In the genomic region with DNA sequence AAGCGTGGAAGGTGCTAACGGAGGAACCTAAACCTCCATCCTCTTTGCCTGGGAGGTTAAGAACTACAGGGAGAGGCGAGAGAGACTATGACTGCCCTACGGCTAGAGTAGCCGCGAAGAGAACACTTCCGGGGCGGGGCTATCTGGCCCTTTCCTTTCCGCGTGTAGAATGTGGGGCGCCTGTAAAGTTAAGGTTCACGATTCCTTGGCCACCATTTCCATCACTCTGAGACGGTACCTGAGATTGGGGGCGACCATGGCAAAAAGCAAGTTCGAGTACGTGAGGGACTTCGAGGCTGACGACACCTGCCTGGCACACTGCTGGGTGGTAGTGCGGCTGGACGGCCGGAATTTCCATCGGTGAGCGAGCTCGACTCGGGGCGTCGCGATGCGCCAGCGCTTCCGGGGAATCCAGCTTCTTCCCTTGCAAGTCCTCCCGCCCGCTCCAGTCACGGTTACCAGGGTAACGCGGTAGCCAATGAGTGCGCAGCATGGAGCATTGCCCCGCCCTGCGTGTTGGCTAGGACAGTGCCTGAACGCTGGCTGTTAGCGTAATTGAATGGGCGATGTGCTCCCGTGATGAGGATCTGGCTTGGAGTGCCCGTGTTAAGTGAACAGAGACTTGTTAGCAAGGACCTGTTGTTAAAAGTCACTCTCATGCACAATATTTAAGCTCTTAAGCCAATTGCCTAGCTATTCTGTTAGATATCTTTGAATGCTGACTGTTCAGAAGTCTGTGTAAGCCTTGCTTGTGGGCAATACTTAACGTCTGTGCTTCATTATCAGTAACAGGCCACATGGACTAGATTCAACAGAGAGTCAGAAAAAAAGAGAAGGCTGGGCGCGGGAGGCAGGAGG, we compare ENCODE assay signal across 1 cellular context.
TF ChIP-seq lines count a peak whose summit lies in the region.

A gene (plus strand): TSS at position 149 of the 858 bp plus-strand sequence. CDS start 21 bp downstream, at position 170.

TF ChIP-seq in HepG2, 621 proteins besides CTCF, POLR2A, EP300 and RAD21 (continued from another document and continues in another):
- TF ChIP-seq, protein P1, sequence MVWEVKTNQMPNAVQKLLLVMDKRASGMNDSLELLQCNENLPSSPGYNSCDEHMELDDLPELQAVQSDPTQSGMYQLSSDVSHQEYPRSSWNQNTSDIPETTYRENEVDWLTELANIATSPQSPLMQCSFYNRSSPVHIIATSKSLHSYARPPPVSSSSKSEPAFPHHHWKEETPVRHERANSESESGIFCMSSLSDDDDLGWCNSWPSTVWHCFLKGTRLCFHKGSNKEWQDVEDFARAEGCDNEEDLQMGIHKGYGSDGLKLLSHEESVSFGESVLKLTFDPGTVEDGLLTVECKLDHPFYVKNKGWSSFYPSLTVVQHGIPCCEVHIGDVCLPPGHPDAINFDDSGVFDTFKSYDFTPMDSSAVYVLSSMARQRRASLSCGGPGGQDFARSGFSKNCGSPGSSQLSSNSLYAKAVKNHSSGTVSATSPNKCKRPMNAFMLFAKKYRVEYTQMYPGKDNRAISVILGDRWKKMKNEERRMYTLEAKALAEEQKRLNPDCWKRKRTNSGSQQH (CRISPR knock-in tag; IDR thresholded peaks at IDR 0.05; ENCODE audit: low read depth), result peak; percentile 99
- TF ChIP-seq ZZZ3 (CRISPR knock-in tag; IDR thresholded peaks at IDR 0.05; ENCODE audit: borderline replicate concordance) (peak; percentile 61; the same call in 1 of the 2 replicates), AHR (CRISPR knock-in tag; IDR thresholded peaks at IDR 0.05) (peak; percentile 70; the same call in 1 of the 2 replicates), RXRA (CRISPR knock-in tag; IDR thresholded peaks at IDR 0.05) (peak; percentile 50; the same call in 1 of the 2 replicates), TBL1XR1 (IDR thresholded peaks at IDR 0.05; ENCODE audit: borderline replicate concordance, low read length, partially characterized antibody) (no peak), SALL1 (CRISPR knock-in tag; IDR thresholded peaks at IDR 0.05) (peak; percentile 92), ZBTB38 (CRISPR knock-in tag; IDR thresholded peaks at IDR 0.05) (peak; percentile 78; the same call in 1 of the 2 replicates), ZNF354B (CRISPR knock-in tag; IDR thresholded peaks at IDR 0.05) (peak; percentile 95; the same call in 1 of the 2 replicates), GATA4 (IDR thresholded peaks at IDR 0.05; ENCODE audit: borderline replicate concordance, low read depth) (no peak), ZNF607 (CRISPR knock-in tag; IDR thresholded peaks at IDR 0.05; ENCODE audit: borderline replicate concordance) (peak; percentile 59; the same call in 1 of the 2 replicates), ZFAT (CRISPR knock-in tag; conservative IDR thresholded peaks at IDR 0.05) (no peak), ZNF850 (CRISPR knock-in tag; conservative IDR thresholded peaks at IDR 0.05) (no peak), SATB2 (CRISPR knock-in tag; IDR thresholded peaks at IDR 0.05) (0 out of 2 replicates have a peak, but pooled peaks have one; percentile 54), U2AF2 (IDR thresholded peaks at IDR 0.05; ENCODE audit: low read depth, low read length) (no peak), ZNF788 (CRISPR knock-in tag; IDR thresholded peaks at IDR 0.05; ENCODE audit: borderline replicate concordance) (peak; percentile 86; the same call in 1 of the 2 replicates), ZNF3 (CRISPR knock-in tag; IDR thresholded peaks at IDR 0.05) (no peak), ZFP36L2 (CRISPR knock-in tag; IDR thresholded peaks at IDR 0.05) (no peak), SIN3A (IDR thresholded peaks at IDR 0.05; ENCODE audit: borderline replicate concordance, low read depth, low read length) (peak; percentile 90), ASH2L (IDR thresholded peaks at IDR 0.05; ENCODE audit: insufficient read length, low read depth, low read length) (peak; percentile 87), SOX6 (IDR thresholded peaks at IDR 0.05) (no peak), SOX6 (CRISPR knock-in tag; IDR thresholded peaks at IDR 0.05) (peak; percentile 70), IRX3 (CRISPR knock-in tag; IDR thresholded peaks at IDR 0.05; ENCODE audit: borderline replicate concordance, low read depth) (0 out of 2 replicates have a peak, but pooled peaks have one; percentile 33)
- TF ChIP-seq, protein P2, sequence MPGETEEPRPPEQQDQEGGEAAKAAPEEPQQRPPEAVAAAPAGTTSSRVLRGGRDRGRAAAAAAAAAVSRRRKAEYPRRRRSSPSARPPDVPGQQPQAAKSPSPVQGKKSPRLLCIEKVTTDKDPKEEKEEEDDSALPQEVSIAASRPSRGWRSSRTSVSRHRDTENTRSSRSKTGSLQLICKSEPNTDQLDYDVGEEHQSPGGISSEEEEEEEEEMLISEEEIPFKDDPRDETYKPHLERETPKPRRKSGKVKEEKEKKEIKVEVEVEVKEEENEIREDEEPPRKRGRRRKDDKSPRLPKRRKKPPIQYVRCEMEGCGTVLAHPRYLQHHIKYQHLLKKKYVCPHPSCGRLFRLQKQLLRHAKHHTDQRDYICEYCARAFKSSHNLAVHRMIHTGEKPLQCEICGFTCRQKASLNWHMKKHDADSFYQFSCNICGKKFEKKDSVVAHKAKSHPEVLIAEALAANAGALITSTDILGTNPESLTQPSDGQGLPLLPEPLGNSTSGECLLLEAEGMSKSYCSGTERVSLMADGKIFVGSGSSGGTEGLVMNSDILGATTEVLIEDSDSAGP (CRISPR knock-in tag; IDR thresholded peaks at IDR 0.05; ENCODE audit: borderline replicate concordance), result peak; percentile 82
- TF ChIP-seq, protein P3, sequence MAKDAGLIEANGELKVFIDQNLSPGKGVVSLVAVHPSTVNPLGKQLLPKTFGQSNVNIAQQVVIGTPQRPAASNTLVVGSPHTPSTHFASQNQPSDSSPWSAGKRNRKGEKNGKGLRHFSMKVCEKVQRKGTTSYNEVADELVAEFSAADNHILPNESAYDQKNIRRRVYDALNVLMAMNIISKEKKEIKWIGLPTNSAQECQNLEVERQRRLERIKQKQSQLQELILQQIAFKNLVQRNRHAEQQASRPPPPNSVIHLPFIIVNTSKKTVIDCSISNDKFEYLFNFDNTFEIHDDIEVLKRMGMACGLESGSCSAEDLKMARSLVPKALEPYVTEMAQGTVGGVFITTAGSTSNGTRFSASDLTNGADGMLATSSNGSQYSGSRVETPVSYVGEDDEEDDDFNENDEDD (CRISPR knock-in tag; IDR thresholded peaks at IDR 0.05; ENCODE audit: borderline replicate concordance), result peak; percentile 36; the same call in 1 of the 2 replicates
- TF ChIP-seq, protein P4, sequence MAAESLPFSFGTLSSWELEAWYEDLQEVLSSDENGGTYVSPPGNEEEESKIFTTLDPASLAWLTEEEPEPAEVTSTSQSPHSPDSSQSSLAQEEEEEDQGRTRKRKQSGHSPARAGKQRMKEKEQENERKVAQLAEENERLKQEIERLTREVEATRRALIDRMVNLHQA (CRISPR knock-in tag; IDR thresholded peaks at IDR 0.05), result no peak
- TF ChIP-seq, protein P5, sequence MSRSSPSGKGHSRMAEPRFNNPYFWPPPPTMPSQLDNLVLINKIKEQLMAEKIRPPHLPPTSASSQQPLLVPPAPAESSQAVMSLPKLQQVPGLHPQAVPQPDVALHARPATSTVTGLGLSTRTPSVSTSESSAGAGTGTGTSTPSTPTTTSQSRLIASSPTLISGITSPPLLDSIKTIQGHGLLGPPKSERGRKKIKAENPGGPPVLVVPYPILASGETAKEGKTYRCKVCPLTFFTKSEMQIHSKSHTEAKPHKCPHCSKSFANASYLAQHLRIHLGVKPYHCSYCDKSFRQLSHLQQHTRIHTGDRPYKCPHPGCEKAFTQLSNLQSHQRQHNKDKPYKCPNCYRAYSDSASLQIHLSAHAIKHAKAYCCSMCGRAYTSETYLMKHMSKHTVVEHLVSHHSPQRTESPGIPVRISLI (CRISPR knock-in tag; IDR thresholded peaks at IDR 0.05; ENCODE audit: borderline replicate concordance), result no peak
- TF ChIP-seq, protein P6, sequence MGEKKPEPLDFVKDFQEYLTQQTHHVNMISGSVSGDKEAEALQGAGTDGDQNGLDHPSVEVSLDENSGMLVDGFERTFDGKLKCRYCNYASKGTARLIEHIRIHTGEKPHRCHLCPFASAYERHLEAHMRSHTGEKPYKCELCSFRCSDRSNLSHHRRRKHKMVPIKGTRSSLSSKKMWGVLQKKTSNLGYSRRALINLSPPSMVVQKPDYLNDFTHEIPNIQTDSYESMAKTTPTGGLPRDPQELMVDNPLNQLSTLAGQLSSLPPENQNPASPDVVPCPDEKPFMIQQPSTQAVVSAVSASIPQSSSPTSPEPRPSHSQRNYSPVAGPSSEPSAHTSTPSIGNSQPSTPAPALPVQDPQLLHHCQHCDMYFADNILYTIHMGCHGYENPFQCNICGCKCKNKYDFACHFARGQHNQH (CRISPR knock-in tag; IDR thresholded peaks at IDR 0.05), result peak; percentile 72; the same call in 1 of the 2 replicates
- TF ChIP-seq, protein P7, sequence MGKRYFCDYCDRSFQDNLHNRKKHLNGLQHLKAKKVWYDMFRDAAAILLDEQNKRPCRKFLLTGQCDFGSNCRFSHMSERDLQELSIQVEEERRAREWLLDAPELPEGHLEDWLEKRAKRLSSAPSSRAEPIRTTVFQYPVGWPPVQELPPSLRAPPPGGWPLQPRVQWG (CRISPR knock-in tag; IDR thresholded peaks at IDR 0.05; ENCODE audit: borderline replicate concordance, low read depth), result no peak
- TF ChIP-seq, protein P8, sequence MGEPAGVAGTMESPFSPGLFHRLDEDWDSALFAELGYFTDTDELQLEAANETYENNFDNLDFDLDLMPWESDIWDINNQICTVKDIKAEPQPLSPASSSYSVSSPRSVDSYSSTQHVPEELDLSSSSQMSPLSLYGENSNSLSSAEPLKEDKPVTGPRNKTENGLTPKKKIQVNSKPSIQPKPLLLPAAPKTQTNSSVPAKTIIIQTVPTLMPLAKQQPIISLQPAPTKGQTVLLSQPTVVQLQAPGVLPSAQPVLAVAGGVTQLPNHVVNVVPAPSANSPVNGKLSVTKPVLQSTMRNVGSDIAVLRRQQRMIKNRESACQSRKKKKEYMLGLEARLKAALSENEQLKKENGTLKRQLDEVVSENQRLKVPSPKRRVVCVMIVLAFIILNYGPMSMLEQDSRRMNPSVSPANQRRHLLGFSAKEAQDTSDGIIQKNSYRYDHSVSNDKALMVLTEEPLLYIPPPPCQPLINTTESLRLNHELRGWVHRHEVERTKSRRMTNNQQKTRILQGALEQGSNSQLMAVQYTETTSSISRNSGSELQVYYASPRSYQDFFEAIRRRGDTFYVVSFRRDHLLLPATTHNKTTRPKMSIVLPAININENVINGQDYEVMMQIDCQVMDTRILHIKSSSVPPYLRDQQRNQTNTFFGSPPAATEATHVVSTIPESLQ (CRISPR knock-in tag; conservative IDR thresholded peaks at IDR 0.05), result no peak
- TF ChIP-seq, protein P9, sequence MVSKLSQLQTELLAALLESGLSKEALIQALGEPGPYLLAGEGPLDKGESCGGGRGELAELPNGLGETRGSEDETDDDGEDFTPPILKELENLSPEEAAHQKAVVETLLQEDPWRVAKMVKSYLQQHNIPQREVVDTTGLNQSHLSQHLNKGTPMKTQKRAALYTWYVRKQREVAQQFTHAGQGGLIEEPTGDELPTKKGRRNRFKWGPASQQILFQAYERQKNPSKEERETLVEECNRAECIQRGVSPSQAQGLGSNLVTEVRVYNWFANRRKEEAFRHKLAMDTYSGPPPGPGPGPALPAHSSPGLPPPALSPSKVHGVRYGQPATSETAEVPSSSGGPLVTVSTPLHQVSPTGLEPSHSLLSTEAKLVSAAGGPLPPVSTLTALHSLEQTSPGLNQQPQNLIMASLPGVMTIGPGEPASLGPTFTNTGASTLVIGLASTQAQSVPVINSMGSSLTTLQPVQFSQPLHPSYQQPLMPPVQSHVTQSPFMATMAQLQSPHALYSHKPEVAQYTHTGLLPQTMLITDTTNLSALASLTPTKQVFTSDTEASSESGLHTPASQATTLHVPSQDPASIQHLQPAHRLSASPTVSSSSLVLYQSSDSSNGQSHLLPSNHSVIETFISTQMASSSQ (IDR thresholded peaks at IDR 0.05; ENCODE audit: low read depth), result peak; percentile 35; the same call in 1 of the 2 replicates
- TF ChIP-seq, protein P9 (CRISPR knock-in tag; IDR thresholded peaks at IDR 0.05; ENCODE audit: borderline replicate concordance), result peak; percentile 30; the same call in 1 of the 2 replicates
- TF ChIP-seq, protein P10, sequence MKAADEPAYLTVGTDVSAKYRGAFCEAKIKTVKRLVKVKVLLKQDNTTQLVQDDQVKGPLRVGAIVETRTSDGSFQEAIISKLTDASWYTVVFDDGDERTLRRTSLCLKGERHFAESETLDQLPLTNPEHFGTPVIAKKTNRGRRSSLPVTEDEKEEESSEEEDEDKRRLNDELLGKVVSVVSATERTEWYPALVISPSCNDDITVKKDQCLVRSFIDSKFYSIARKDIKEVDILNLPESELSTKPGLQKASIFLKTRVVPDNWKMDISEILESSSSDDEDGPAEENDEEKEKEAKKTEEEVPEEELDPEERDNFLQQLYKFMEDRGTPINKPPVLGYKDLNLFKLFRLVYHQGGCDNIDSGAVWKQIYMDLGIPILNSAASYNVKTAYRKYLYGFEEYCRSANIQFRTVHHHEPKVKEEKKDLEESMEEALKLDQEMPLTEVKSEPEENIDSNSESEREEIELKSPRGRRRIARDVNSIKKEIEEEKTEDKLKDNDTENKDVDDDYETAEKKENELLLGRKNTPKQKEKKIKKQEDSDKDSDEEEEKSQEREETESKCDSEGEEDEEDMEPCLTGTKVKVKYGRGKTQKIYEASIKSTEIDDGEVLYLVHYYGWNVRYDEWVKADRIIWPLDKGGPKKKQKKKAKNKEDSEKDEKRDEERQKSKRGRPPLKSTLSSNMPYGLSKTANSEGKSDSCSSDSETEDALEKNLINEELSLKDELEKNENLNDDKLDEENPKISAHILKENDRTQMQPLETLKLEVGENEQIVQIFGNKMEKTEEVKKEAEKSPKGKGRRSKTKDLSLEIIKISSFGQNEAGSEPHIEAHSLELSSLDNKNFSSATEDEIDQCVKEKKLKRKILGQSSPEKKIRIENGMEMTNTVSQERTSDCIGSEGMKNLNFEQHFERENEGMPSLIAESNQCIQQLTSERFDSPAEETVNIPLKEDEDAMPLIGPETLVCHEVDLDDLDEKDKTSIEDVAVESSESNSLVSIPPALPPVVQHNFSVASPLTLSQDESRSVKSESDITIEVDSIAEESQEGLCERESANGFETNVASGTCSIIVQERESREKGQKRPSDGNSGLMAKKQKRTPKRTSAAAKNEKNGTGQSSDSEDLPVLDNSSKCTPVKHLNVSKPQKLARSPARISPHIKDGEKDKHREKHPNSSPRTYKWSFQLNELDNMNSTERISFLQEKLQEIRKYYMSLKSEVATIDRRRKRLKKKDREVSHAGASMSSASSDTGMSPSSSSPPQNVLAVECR (CRISPR knock-in tag; IDR thresholded peaks at IDR 0.05; ENCODE audit: borderline replicate concordance), result peak; percentile 94
